ENCODE assay signal across 12 cellular contexts in genomic region chr21:29175408-29176147, GRCh38. TPM values are rescaled to one million over a fixed set of nuclear protein-coding genes. Genes with fewer than 3 reads are reported as not detected.
A peak's percentile ranks its signal among the peaks of the same experiment; 100 is the strongest.
DNase-seq lines count a peak whose midpoint lies in the region; ATAC-seq and TF ChIP-seq lines count a peak whose summit lies in the region.
"Had no signal": no experiment of that assay in that cellular context is flagged by ENCODE, and none has a peak within 500 bp of the region (broad histone marks: within the 10 kb centered on the region; RNA-seq: fewer than 3 reads in every experiment).

No MANE protein-coding gene starts in this region.

- H3K4me3 ChIP-seq in GM12865 (ENCODE audit: low read depth, low read length): no peak overlapping the region
- no peak overlapping the region for H3K4me3 ChIP-seq in parathyroid adenoma (ENCODE audit: low read depth, low read length)

- H3K27ac Mint-ChIP-seq in T-helper 17 cell: no peak overlapping the region
- no peak overlapping the region for H3K27ac Mint-ChIP-seq in activated T-cell treated with anti-CD3 and anti-CD28 coated beads, Interleukin-2, amount 50 U/mL, for 24 hours
- H3K27ac Mint-ChIP-seq: activated CD4-positive, alpha-beta T cell treated with anti-CD3 and anti-CD28 coated beads, Interleukin-2, amount 10 ng/mL, durations not matched to agents 7 days and 5 days; natural killer cell had no signal

- ATAC-seq in T-helper 17 cell: no peak
- ATAC-seq: natural killer cell had no signal

- DNase-seq in GM12865 (ENCODE audit: low read depth) (peak; percentile 18), NCI-H69 (lab: John Stamatoyannopoulos, UW) (peak; percentile 45), fibroblast of gingiva (ENCODE audit: low read depth) (peak; percentile 91), T-helper 17 cell (no peak), inferior parietal cortex (ENCODE audit: extremely low spot score) (no peak), islet precursor cell (no peak)
- DNase-seq in activated T-cell treated with anti-CD3 and anti-CD28 coated beads, Interleukin-2, amount 50 U/mL, for 24 hours: no peak
- DNase-seq: activated CD4-positive, alpha-beta T cell treated with anti-CD3 and anti-CD28 coated beads, Interleukin-2, amount 10 ng/mL, durations not matched to agents 7 days and 5 days; MV-4-11; natural killer cell had no signal

- no peaks in the 10 kb centered on the region for H3K79me2 ChIP-seq in parathyroid adenoma

- no peaks in the 10 kb centered on the region for H3K9me3 Mint-ChIP-seq in activated T-cell treated with anti-CD3 and anti-CD28 coated beads, Interleukin-2, amount 50 U/mL, for 24 hours
- H3K9me3 Mint-ChIP-seq: activated CD4-positive, alpha-beta T cell treated with anti-CD3 and anti-CD28 coated beads, Interleukin-2, amount 10 ng/mL, durations not matched to agents 7 days and 5 days; natural killer cell had no signal

- no peaks in the 10 kb centered on the region for H3K27me3 ChIP-seq in parathyroid adenoma (ENCODE audit: control insufficient read depth, insufficient read depth, low read length)
- H3K27me3 ChIP-seq: adrenal gland had no signal

- no peak overlapping the region for H3K9ac ChIP-seq in parathyroid adenoma

- H3K36me3 ChIP-seq in parathyroid adenoma (ENCODE audit: control insufficient read depth, insufficient read depth, low read length): no peaks in the 10 kb centered on the region
- H3K36me3 ChIP-seq: adrenal gland had no signal

- no peaks in the 10 kb centered on the region for H3K27me3 Mint-ChIP-seq in T-helper 17 cell
- no peaks in the 10 kb centered on the region for H3K27me3 Mint-ChIP-seq in activated T-cell treated with anti-CD3 and anti-CD28 coated beads, Interleukin-2, amount 50 U/mL, for 24 hours
- H3K27me3 Mint-ChIP-seq: activated CD4-positive, alpha-beta T cell treated with anti-CD3 and anti-CD28 coated beads, Interleukin-2, amount 10 ng/mL, durations not matched to agents 7 days and 5 days had no signal

- peaks cover 6% of the 10 kb centered on the region for H3K36me3 Mint-ChIP-seq in T-helper 17 cell (ENCODE audit: low read depth)
- peaks cover 1% of the 10 kb centered on the region for H3K36me3 Mint-ChIP-seq in activated T-cell treated with anti-CD3 and anti-CD28 coated beads, Interleukin-2, amount 50 U/mL, for 24 hours (ENCODE audit: low read depth)
- H3K36me3 Mint-ChIP-seq: natural killer cell had no signal

- H3K9me3 ChIP-seq in parathyroid adenoma (ENCODE audit: control insufficient read depth, low read length) (no peaks in the 10 kb centered on the region), T-helper 17 cell (ENCODE audit: control insufficient read depth, low read length, poor library complexity, severe bottlenecking) (no peaks in the 10 kb centered on the region)
- H3K9me3 ChIP-seq: adrenal gland had no signal

- H3K4me3 Mint-ChIP-seq in T-helper 17 cell: no peak overlapping the region
- no peak overlapping the region for H3K4me3 Mint-ChIP-seq in activated T-cell treated with anti-CD3 and anti-CD28 coated beads, Interleukin-2, amount 50 U/mL, for 24 hours
- H3K4me3 Mint-ChIP-seq: activated CD4-positive, alpha-beta T cell treated with anti-CD3 and anti-CD28 coated beads, Interleukin-2, amount 10 ng/mL, durations not matched to agents 7 days and 5 days; natural killer cell had no signal

- no peaks in the 10 kb centered on the region for H3K4me1 Mint-ChIP-seq in T-helper 17 cell
- H3K4me1 Mint-ChIP-seq in activated T-cell treated with anti-CD3 and anti-CD28 coated beads, Interleukin-2, amount 50 U/mL, for 24 hours (ENCODE audit: low read depth): peaks cover 10% of the 10 kb centered on the region
- H3K4me1 Mint-ChIP-seq: natural killer cell had no signal

- H3K4me1 ChIP-seq in parathyroid adenoma: no peaks in the 10 kb centered on the region

- no peak for TF ChIP-seq CTCF in GM12865 (IDR thresholded peaks at IDR 0.05; ENCODE audit: insufficient read depth, low read depth, low read length, missing control alignments)
- TF ChIP-seq CTCF in parathyroid adenoma (IDR thresholded peaks at IDR 0.05): no peak

- peak overlapping the region; percentile 32 for H3K27ac ChIP-seq in parathyroid adenoma

- H3K4me2 ChIP-seq in parathyroid adenoma (ENCODE audit: low read length): no peak overlapping the region

- no peak overlapping the region for H2AFZ ChIP-seq in parathyroid adenoma

RNA-seq across cellular contexts. Expression of gene MAP3K7CL, which starts 45.1 kb away (rescaled TPM):
- total RNA-seq in T-helper 17 cell: 10 to 100 TPM; 11.6 to 85.3 TPM

Comparison
In these comparisons a context has a peak if more than half of its experiments do, and no peak if none do; other contexts are left out.
1. DNase-seq: peak in GM12865 (single experiment), NCI-H69 (single experiment) and fibroblast of gingiva (single experiment); none in T-helper 17 cell (0 of 3), inferior parietal cortex (single experiment), islet precursor cell (single experiment) and activated T-cell treated with anti-CD3 and anti-CD28 coated beads, Interleukin-2, amount 50 U/mL, for 24 hours (single experiment).